In genomic region chr17:50847566-50847965, GRCh38 we compare ENCODE assay signal across 22 cellular contexts. TPM values are rescaled to one million over a fixed set of nuclear protein-coding genes. Genes with fewer than 3 reads are reported as not detected.
"Had no signal": no experiment of that assay in that cellular context is flagged by ENCODE, and none has a peak within 500 bp of the region (broad histone marks: within the 10 kb centered on the region; RNA-seq: fewer than 3 reads in every experiment).

No MANE protein-coding gene starts in this region.

- H3K36me3 ChIP-seq: tibial artery had no signal

- H3K27ac Mint-ChIP-seq: activated naive CD8-positive, alpha-beta T cell treated with anti-CD3 and anti-CD28 coated beads, Interleukin-2, amount 50 U/mL, for 24 hours; nephron progenitor cell; stimulated activated naive CD8-positive, alpha-beta T cell treated with anti-CD3 and anti-CD28 coated beads, Interleukin-15, Interleukin-2, amounts not matched to agents 100 ng/mL and 50 ng/mL, for 24 hours; WTC11 had no signal

- H3K4me3 ChIP-seq: body of pancreas, tibial artery had no signal

- H3K27ac ChIP-seq: body of pancreas, foreskin keratinocyte, tibial artery had no signal

- H3K9me3 ChIP-seq: body of pancreas, tibial artery had no signal

- H3K9me3 Mint-ChIP-seq: activated naive CD8-positive, alpha-beta T cell treated with anti-CD3 and anti-CD28 coated beads, Interleukin-2, amount 50 U/mL, for 24 hours; nephron progenitor cell; stimulated activated naive CD8-positive, alpha-beta T cell treated with anti-CD3 and anti-CD28 coated beads, Interleukin-15, Interleukin-2, amounts not matched to agents 100 ng/mL and 50 ng/mL, for 24 hours; WTC11 had no signal

- H3K27me3 Mint-ChIP-seq: activated naive CD8-positive, alpha-beta T cell treated with anti-CD3 and anti-CD28 coated beads, Interleukin-2, amount 50 U/mL, for 24 hours; dendritic cell treated with granulocyte-macrophage colony-stimulating factor and Interleukin-4, amounts not matched to agents 40 ng/mL and 50 ng/mL, for 4 days; stimulated activated naive CD8-positive, alpha-beta T cell treated with anti-CD3 and anti-CD28 coated beads, Interleukin-15, Interleukin-2, amounts not matched to agents 100 ng/mL and 50 ng/mL, for 24 hours had no signal

- H3K4me3 Mint-ChIP-seq: activated naive CD8-positive, alpha-beta T cell treated with anti-CD3 and anti-CD28 coated beads, Interleukin-2, amount 50 U/mL, for 24 hours; dendritic cell treated with granulocyte-macrophage colony-stimulating factor and Interleukin-4, amounts not matched to agents 40 ng/mL and 50 ng/mL, for 4 days; nephron progenitor cell; stimulated activated naive CD8-positive, alpha-beta T cell treated with anti-CD3 and anti-CD28 coated beads, Interleukin-15, Interleukin-2, amounts not matched to agents 100 ng/mL and 50 ng/mL, for 24 hours; WTC11 had no signal

- H3K27me3 ChIP-seq: body of pancreas, foreskin keratinocyte, tibial artery had no signal

- H3K36me3 Mint-ChIP-seq: WTC11 had no signal

- DNase-seq: activated gamma-delta T cell; activated naive CD4-positive, alpha-beta T cell treated with anti-CD3 and anti-CD28 coated beads, Interleukin-2, amount 50 U/mL, for 16 hours; activated naive CD8-positive, alpha-beta T cell treated with anti-CD3 and anti-CD28 coated beads, Interleukin-2, amount 50 U/mL, for 24 hours; body of pancreas; caudate nucleus; effector CD4-positive, alpha-beta T cell; foreskin keratinocyte; hippocampal formation; kidney glomerular epithelial cell; midbrain; nephron progenitor cell; occipital lobe; posterior cingulate gyrus; retina; stimulated activated CD4-positive, alpha-beta T cell treated with anti-CD3 and anti-CD28 coated beads, Interleukin-12 subunit alpha, Interleukin-12 subunit beta, amount 100 ng/mL, for 4 hours; T-helper 9 cell had no signal

- ATAC-seq: activated naive CD8-positive, alpha-beta T cell treated with anti-CD3 and anti-CD28 coated beads, Interleukin-2, amount 50 U/mL, for 24 hours; body of pancreas; foreskin keratinocyte; WTC11 had no signal

RNA-seq across cellular contexts. Expression of gene WFIKKN2, which starts 12.2 kb away (rescaled TPM):
- total RNA-seq: activated CD8-positive, alpha-beta memory T cell treated with anti-CD3 and anti-CD28 coated beads for 36 hours; foreskin keratinocyte; T-helper 1 cell treated with Interleukin-12 subunit alpha and Interleukin-12 subunit beta and Interleukin-4 antibody, amounts not matched to agents 30 ng/mL and 1 ng/mL, for 36 hours had no signal
- polyA plus RNA-seq: foreskin keratinocyte had no signal
